Comparison of ENCODE assay signal across 1 cellular context in genomic region chr13:94305033-94305432, GRCh38.
TF ChIP-seq lines count a peak whose summit lies in the region.

No MANE protein-coding gene starts in this region.

TF ChIP-seq in HepG2, 621 proteins besides CTCF, POLR2A, EP300 and RAD21 (continued from another document and continues in another):
- TF ChIP-seq ATF2 (CRISPR knock-in tag; IDR thresholded peaks at IDR 0.05) (peak; percentile 39; the same call in 1 of the 2 replicates), CEBPB (IDR thresholded peaks at IDR 0.05; ENCODE audit: borderline replicate concordance, low read depth, low read length) (peak; percentile 73; the same call in 1 of the 2 replicates), TBL1XR1 (IDR thresholded peaks at IDR 0.05; ENCODE audit: borderline replicate concordance, low read length, partially characterized antibody) (no peak), ZNF24 (IDR thresholded peaks at IDR 0.05) (no peak), ZNF724P (CRISPR knock-in tag; IDR thresholded peaks at IDR 0.05; ENCODE audit: borderline replicate concordance) (no peak), NR1H2 (CRISPR knock-in tag; IDR thresholded peaks at IDR 0.05; ENCODE audit: borderline replicate concordance, low read depth) (no peak), ZNF12 (CRISPR knock-in tag; IDR thresholded peaks at IDR 0.05) (no peak), ZBTB2 (CRISPR knock-in tag; IDR thresholded peaks at IDR 0.05; ENCODE audit: low read depth) (no peak), BATF2 (CRISPR knock-in tag; IDR thresholded peaks at IDR 0.05) (no peak), MEIS2 (CRISPR knock-in tag; IDR thresholded peaks at IDR 0.05) (no peak), CREM (IDR thresholded peaks at IDR 0.05) (peak; percentile 33; the same call in 1 of the 2 replicates), CREM (CRISPR knock-in tag; IDR thresholded peaks at IDR 0.05) (no peak), PAX8 (CRISPR knock-in tag; IDR thresholded peaks at IDR 0.05; ENCODE audit: borderline replicate concordance) (no peak), MAFK (conservative IDR thresholded peaks at IDR 0.05 in 1 of 2, IDR thresholded peaks at IDR 0.05 in 1 of 2; ENCODE audit: low read length in 2 of 2) (no peak), ZNF83 (CRISPR knock-in tag; IDR thresholded peaks at IDR 0.05; ENCODE audit: borderline replicate concordance) (no peak), ZNF282 (IDR thresholded peaks at IDR 0.05; ENCODE audit: partially characterized antibody) (no peak), DZIP1 (CRISPR knock-in tag; IDR thresholded peaks at IDR 0.05) (no peak), ARID2 (CRISPR knock-in tag; IDR thresholded peaks at IDR 0.05; ENCODE audit: borderline replicate concordance) (no peak), ZFP90 (CRISPR knock-in tag; IDR thresholded peaks at IDR 0.05; ENCODE audit: borderline replicate concordance) (no peak), DR1 (CRISPR knock-in tag; IDR thresholded peaks at IDR 0.05) (no peak), JUNB (CRISPR knock-in tag; IDR thresholded peaks at IDR 0.05; ENCODE audit: borderline replicate concordance) (no peak), ZNF280D (CRISPR knock-in tag; IDR thresholded peaks at IDR 0.05) (peak; percentile 54; the same call in 1 of the 2 replicates), HIC2 (CRISPR knock-in tag; IDR thresholded peaks at IDR 0.05; ENCODE audit: low read depth) (no peak), CHD4 (IDR thresholded peaks at IDR 0.05; ENCODE audit: borderline replicate concordance, low read length) (no peak), ZNF562 (CRISPR knock-in tag; IDR thresholded peaks at IDR 0.05; ENCODE audit: borderline replicate concordance) (no peak), ZNF503 (CRISPR knock-in tag; IDR thresholded peaks at IDR 0.05) (no peak), IRF1 (CRISPR knock-in tag; IDR thresholded peaks at IDR 0.05; ENCODE audit: low read depth) (no peak), ZBTB25 (CRISPR knock-in tag; IDR thresholded peaks at IDR 0.05) (no peak), KDM5B (CRISPR knock-in tag; IDR thresholded peaks at IDR 0.05; ENCODE audit: borderline replicate concordance) (no peak), HOXA5 (CRISPR knock-in tag; IDR thresholded peaks at IDR 0.05) (no peak), ZNF10 (CRISPR knock-in tag; IDR thresholded peaks at IDR 0.05; ENCODE audit: borderline replicate concordance, low read depth) (no peak), ZNF430 (CRISPR knock-in tag; IDR thresholded peaks at IDR 0.05) (no peak), CEBPG (CRISPR knock-in tag; IDR thresholded peaks at IDR 0.05) (peak; percentile 77), ZNF775 (CRISPR knock-in tag; IDR thresholded peaks at IDR 0.05; ENCODE audit: borderline replicate concordance) (no peak)
- TF ChIP-seq, protein P1, sequence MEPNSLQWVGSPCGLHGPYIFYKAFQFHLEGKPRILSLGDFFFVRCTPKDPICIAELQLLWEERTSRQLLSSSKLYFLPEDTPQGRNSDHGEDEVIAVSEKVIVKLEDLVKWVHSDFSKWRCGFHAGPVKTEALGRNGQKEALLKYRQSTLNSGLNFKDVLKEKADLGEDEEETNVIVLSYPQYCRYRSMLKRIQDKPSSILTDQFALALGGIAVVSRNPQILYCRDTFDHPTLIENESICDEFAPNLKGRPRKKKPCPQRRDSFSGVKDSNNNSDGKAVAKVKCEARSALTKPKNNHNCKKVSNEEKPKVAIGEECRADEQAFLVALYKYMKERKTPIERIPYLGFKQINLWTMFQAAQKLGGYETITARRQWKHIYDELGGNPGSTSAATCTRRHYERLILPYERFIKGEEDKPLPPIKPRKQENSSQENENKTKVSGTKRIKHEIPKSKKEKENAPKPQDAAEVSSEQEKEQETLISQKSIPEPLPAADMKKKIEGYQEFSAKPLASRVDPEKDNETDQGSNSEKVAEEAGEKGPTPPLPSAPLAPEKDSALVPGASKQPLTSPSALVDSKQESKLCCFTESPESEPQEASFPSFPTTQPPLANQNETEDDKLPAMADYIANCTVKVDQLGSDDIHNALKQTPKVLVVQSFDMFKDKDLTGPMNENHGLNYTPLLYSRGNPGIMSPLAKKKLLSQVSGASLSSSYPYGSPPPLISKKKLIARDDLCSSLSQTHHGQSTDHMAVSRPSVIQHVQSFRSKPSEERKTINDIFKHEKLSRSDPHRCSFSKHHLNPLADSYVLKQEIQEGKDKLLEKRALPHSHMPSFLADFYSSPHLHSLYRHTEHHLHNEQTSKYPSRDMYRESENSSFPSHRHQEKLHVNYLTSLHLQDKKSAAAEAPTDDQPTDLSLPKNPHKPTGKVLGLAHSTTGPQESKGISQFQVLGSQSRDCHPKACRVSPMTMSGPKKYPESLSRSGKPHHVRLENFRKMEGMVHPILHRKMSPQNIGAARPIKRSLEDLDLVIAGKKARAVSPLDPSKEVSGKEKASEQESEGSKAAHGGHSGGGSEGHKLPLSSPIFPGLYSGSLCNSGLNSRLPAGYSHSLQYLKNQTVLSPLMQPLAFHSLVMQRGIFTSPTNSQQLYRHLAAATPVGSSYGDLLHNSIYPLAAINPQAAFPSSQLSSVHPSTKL (CRISPR knock-in tag; IDR thresholded peaks at IDR 0.05), result peak; percentile 85
- TF ChIP-seq, protein P2, sequence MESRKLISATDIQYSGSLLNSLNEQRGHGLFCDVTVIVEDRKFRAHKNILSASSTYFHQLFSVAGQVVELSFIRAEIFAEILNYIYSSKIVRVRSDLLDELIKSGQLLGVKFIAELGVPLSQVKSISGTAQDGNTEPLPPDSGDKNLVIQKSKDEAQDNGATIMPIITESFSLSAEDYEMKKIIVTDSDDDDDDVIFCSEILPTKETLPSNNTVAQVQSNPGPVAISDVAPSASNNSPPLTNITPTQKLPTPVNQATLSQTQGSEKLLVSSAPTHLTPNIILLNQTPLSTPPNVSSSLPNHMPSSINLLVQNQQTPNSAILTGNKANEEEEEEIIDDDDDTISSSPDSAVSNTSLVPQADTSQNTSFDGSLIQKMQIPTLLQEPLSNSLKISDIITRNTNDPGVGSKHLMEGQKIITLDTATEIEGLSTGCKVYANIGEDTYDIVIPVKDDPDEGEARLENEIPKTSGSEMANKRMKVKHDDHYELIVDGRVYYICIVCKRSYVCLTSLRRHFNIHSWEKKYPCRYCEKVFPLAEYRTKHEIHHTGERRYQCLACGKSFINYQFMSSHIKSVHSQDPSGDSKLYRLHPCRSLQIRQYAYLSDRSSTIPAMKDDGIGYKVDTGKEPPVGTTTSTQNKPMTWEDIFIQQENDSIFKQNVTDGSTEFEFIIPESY (CRISPR knock-in tag; IDR thresholded peaks at IDR 0.05), result no peak
